18 cellular contexts compared by ENCODE assay signal in the genomic region with DNA sequence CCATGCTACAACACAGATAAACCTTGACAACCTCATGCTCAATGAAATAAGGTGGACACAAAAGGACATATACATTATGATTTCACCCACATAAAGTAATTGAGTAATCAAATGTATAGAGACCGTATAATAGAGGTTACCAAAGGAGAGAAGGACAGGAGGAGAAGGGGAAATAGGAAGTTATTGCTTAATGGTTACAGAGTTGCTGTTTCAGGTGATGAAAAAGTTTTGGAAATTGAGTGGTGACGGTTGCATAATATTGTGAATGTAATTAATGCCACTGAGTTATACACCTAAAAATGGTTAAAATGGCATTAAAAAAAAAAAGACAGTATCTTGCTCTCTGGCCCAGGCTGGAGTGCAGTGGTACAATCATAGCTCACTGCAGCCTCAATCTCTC. TPM values are rescaled to one million over a fixed set of nuclear protein-coding genes. Genes with fewer than 3 reads are reported as not detected.
DNase-seq lines count a peak whose midpoint lies in the region; ATAC-seq and TF ChIP-seq lines count a peak whose summit lies in the region.
"Had no signal": no experiment of that assay in that cellular context is flagged by ENCODE, and none has a peak within 500 bp of the region (broad histone marks: within the 10 kb centered on the region; RNA-seq: fewer than 3 reads in every experiment).

No MANE protein-coding gene starts in this region.

- peak overlapping the region; percentile 80; the same call in 1 of the 2 replicates for H2AFZ ChIP-seq in PC-9

- intact Hi-C loops in CD14-positive monocyte (cut with micrococcal nuclease) (loop anchor here (5.0 kb wide), 2 partner anchors 37 to 42 kb away; no protein-coding TSS in a partner anchor), PC-9 (cut with micrococcal nuclease; ENCODE audit: unreplicated experiment) (no loop called here)

- H3K27me3 Mint-ChIP-seq in CD14-positive monocyte (ENCODE audit: low read depth in 3 of 3) (peaks cover 5 to 12% (median 7%) of the 10 kb centered on the region in 3 donors), immature natural killer cell (ENCODE audit: low read depth in 3 of 3) (peaks cover 13 to 24% (median 15%) of the 10 kb centered on the region in 3 donors)

- H3K36me3 ChIP-seq in PC-9 (ENCODE audit: low read depth) = no peaks in the 10 kb centered on the region; the same call in 1 of the 2 replicates
- H3K36me3 ChIP-seq: Peyer's patch had no signal

- CTCF ChIA-PET in PC-9 (lab: Charles Lee) = no interaction called here

- ATAC-seq in GM19463 (IDR thresholded peaks at IDR 0.05; ENCODE audit: unreplicated experiment) (no peak), HG03460 (IDR thresholded peaks at IDR 0.05; ENCODE audit: unreplicated experiment) (no peak)
- ATAC-seq: heart right ventricle had no signal

- no peak for DNase-seq in CD14-positive monocyte (ENCODE audit: low spot score)
- no peak for DNase-seq in PC-9
- no peak for DNase-seq in immature natural killer cell
- no peak for DNase-seq in EL
- no peak for DNase-seq in caudate nucleus (lab: John Stamatoyannopoulos, UW)
- DNase-seq: activated CD4-positive, alpha-beta T cell treated with anti-CD3 and anti-CD28 coated beads for 48 hours; activated naive CD4-positive, alpha-beta T cell treated with Interleukin-2 at 50 U/mL for 16 hours; cerebellar nuclear complex; erythroblast; heart right ventricle; NCI-H1105 treated with DMSO at 0.1 percent for 48 hours; NCI-H510A; Peyer's patch; retina; stimulated activated CD4-positive, alpha-beta T cell treated with anti-CD3 and anti-CD28 coated beads, Interleukin-2, amount 100 ng/mL, for 24 hours had no signal

- H3K9me3 ChIP-seq in PC-9 (ENCODE audit: insufficient read depth, low read depth) = no peaks in the 10 kb centered on the region
- H3K9me3 ChIP-seq: heart right ventricle, Peyer's patch had no signal

- H3K4me2 ChIP-seq in PC-9 = peak overlapping the region; percentile 83

- peaks cover 44% of the 10 kb centered on the region for H3F3A ChIP-seq in PC-9 (ENCODE audit: insufficient read depth, low read depth)

- H3K4me3 Mint-ChIP-seq in CD14-positive monocyte (no peak overlapping the region), immature natural killer cell (peak overlapping the region; percentile 34 to 62 (median 54))

- peak overlapping the region; percentile 92 for H3K27ac ChIP-seq in 22Rv1
- no peak overlapping the region for H3K27ac ChIP-seq in PC-9
- H3K27ac ChIP-seq in caudate nucleus (ENCODE audit: low read depth, low read length) = no peak overlapping the region

- no TSS peak for BruUV-seq in PC-9 (replicated peaks; lab: Mats Ljungman, UMichigan)

- peaks cover 60% of the 10 kb centered on the region for H3K4me1 ChIP-seq in PC-9 (replicated peaks; ENCODE audit: insufficient read depth)

- H3K27me3 ChIP-seq in PC-9 (ENCODE audit: insufficient read depth, low read depth) = no peaks in the 10 kb centered on the region
- H3K27me3 ChIP-seq: heart right ventricle, Peyer's patch had no signal

- peaks cover 0 to 2% (median 0%) of the 10 kb centered on the region in 7 donors for H3K9me3 Mint-ChIP-seq in CD14-positive monocyte
- H3K9me3 Mint-ChIP-seq in immature natural killer cell = no peaks in the 10 kb centered on the region

- H3K36me3 Mint-ChIP-seq in CD14-positive monocyte (peaks cover 11% of the 10 kb centered on the region in 2 donors), immature natural killer cell (peaks cover 0 to 3% (median 0%) of the 10 kb centered on the region in 3 donors)

- peak overlapping the region in 4 of 7 donors; percentile 13 to 99 (median 87) for H3K27ac Mint-ChIP-seq in CD14-positive monocyte
- peak overlapping the region in 4 of 6 donors; percentile 13 to 99 (median 93) for H3K27ac Mint-ChIP-seq in immature natural killer cell

- H3K79me2 ChIP-seq in PC-9 (ENCODE audit: low read depth) = peaks cover 31% of the 10 kb centered on the region

- no peaks in the 10 kb centered on the region for H3K9me2 ChIP-seq in PC-9 (ENCODE audit: insufficient read depth)

- POLR2A ChIA-PET in PC-9 (lab: Charles Lee; ENCODE audit: unreplicated experiment) = interaction anchor here (0.9 kb wide), 1 partner anchor 16 kb away, joined by 8 read pairs; no protein-coding TSS in a partner anchor

- TF ChIP-seq CTCF in 22Rv1 (IDR thresholded peaks at IDR 0.05) = no peak
- TF ChIP-seq CTCF in CD14-positive monocyte (IDR thresholded peaks at IDR 0.05) = no peak
- TF ChIP-seq CTCF in PC-9 (conservative IDR thresholded peaks at IDR 0.05) = no peak

- H4K20me1 ChIP-seq in PC-9 (ENCODE audit: insufficient read depth) = no peaks in the 10 kb centered on the region

- peaks cover 37% of the 10 kb centered on the region for H3K4me1 Mint-ChIP-seq in CD14-positive monocyte
- H3K4me1 Mint-ChIP-seq in immature natural killer cell = peaks cover 35 to 43% of the 10 kb centered on the region in 2 donors

- peak overlapping the region; percentile 81; the same call in 1 of the 2 replicates for H3K4me3 ChIP-seq in PC-9

RNA-seq across cellular contexts. Expression of a gene that starts 1.5 kb away (rescaled TPM):
- polyA plus RNA-seq in CD14-positive monocyte (10 to 100 TPM; 41.0 to 49.9 TPM), immature natural killer cell (10 to 100 TPM; 24.3 to 44.4 (median 32.8) TPM)
- total RNA-seq in PC-9 (2021) = 93.6 and 135 TPM in 2 replicates

RNA-seq across cellular contexts. Expression of a gene that starts 22.9 kb away (rescaled TPM):
- polyA plus RNA-seq in CD14-positive monocyte (10 to 100 TPM; 45.7 to 49.0 TPM), immature natural killer cell (10 to 100 TPM; 50.0 to 79.0 (median 71.6) TPM)
- total RNA-seq in PC-9 (2021) = 134 and 161 TPM in 2 replicates

RNA-seq across cellular contexts. Expression of a gene that starts 31.2 kb away (rescaled TPM):
- polyA plus RNA-seq in CD14-positive monocyte (10 to 100 TPM; 32.2 to 33.9 TPM), immature natural killer cell (10 to 100 TPM; 29.3 to 41.9 (median 33.8) TPM)
- 113 and 125 TPM in 2 replicates for total RNA-seq in PC-9 (2021)

Comparison
In these comparisons a context has a peak if more than half of its experiments do, and no peak if none do; other contexts are left out.
1. H3K4me3 Mint-ChIP-seq: peak in immature natural killer cell (5 of 5); none in CD14-positive monocyte (0 of 2).